ENCODE assay signal across 1 cellular context in genomic region chr3:170999737-171000242, GRCh38.
TF ChIP-seq lines count a peak whose summit lies in the region.

No MANE protein-coding gene starts in this region.

TF ChIP-seq in HepG2, 621 proteins besides CTCF, POLR2A, EP300 and RAD21 (continued from another document and continues in another):
- TF ChIP-seq ZBTB40 (IDR thresholded peaks at IDR 0.05) (no peak), ZBTB40 (CRISPR knock-in tag; IDR thresholded peaks at IDR 0.05) (no peak), SMARCE1 (IDR thresholded peaks at IDR 0.05; ENCODE audit: borderline replicate concordance) (no peak), TRIM24 (CRISPR knock-in tag; IDR thresholded peaks at IDR 0.05) (no peak), KAT8 (CRISPR knock-in tag; IDR thresholded peaks at IDR 0.05) (0 out of 2 replicates have a peak, but pooled peaks have one; percentile 40), ZFP37 (CRISPR knock-in tag; IDR thresholded peaks at IDR 0.05; ENCODE audit: borderline replicate concordance) (no peak), MATR3 (CRISPR knock-in tag; IDR thresholded peaks at IDR 0.05) (no peak), NONO (IDR thresholded peaks at IDR 0.05) (no peak), NONO (CRISPR knock-in tag; conservative IDR thresholded peaks at IDR 0.05) (no peak), GABPA (IDR thresholded peaks at IDR 0.05; ENCODE audit: low read depth, low read length) (no peak), GABPA (CRISPR knock-in tag; IDR thresholded peaks at IDR 0.05; ENCODE audit: low read depth) (0 out of 2 replicates have a peak, but pooled peaks have one; percentile 25), ZNF34 (CRISPR knock-in tag; IDR thresholded peaks at IDR 0.05; ENCODE audit: borderline replicate concordance) (no peak), MIER3 (CRISPR knock-in tag; IDR thresholded peaks at IDR 0.05; ENCODE audit: borderline replicate concordance) (0 out of 2 replicates have a peak, but pooled peaks have one; percentile 33), HOXA7 (CRISPR knock-in tag; IDR thresholded peaks at IDR 0.05) (no peak), ZNF572 (CRISPR knock-in tag; IDR thresholded peaks at IDR 0.05) (no peak), CEBPZ (IDR thresholded peaks at IDR 0.05; ENCODE audit: low read length) (no peak), ZGPAT (CRISPR knock-in tag; IDR thresholded peaks at IDR 0.05) (0 out of 2 replicates have a peak, but pooled peaks have one; percentile 25), PHF5A (CRISPR knock-in tag; IDR thresholded peaks at IDR 0.05; ENCODE audit: low read depth, unreplicated experiment) (no peak), ZNF709 (CRISPR knock-in tag; IDR thresholded peaks at IDR 0.05) (no peak), ZNF547 (CRISPR knock-in tag; IDR thresholded peaks at IDR 0.05) (no peak), HNF1B (CRISPR knock-in tag; IDR thresholded peaks at IDR 0.05) (no peak), PHF21A (CRISPR knock-in tag; IDR thresholded peaks at IDR 0.05) (no peak), DMAP1 (CRISPR knock-in tag; IDR thresholded peaks at IDR 0.05) (no peak), TCF7 (IDR thresholded peaks at IDR 0.05; ENCODE audit: low read depth) (peak; percentile 58; the same call in 1 of the 2 replicates), EED (CRISPR knock-in tag; IDR thresholded peaks at IDR 0.05) (no peak), ZNF549 (CRISPR knock-in tag; IDR thresholded peaks at IDR 0.05) (no peak), GATA4 (IDR thresholded peaks at IDR 0.05; ENCODE audit: borderline replicate concordance, low read depth) (no peak; the same call in 1 of the 2 replicates), ETS1 (CRISPR knock-in tag; IDR thresholded peaks at IDR 0.05) (no peak), ZIK1 (CRISPR knock-in tag; IDR thresholded peaks at IDR 0.05; ENCODE audit: borderline replicate concordance, low read depth) (no peak), GZF1 (CRISPR knock-in tag; IDR thresholded peaks at IDR 0.05) (no peak), ZNF354B (CRISPR knock-in tag; IDR thresholded peaks at IDR 0.05) (no peak), ZNF510 (CRISPR knock-in tag; IDR thresholded peaks at IDR 0.05; ENCODE audit: low read depth) (no peak), ZNF296 (CRISPR knock-in tag; conservative IDR thresholded peaks at IDR 0.05) (no peak), ZNF75D (CRISPR knock-in tag; IDR thresholded peaks at IDR 0.05; ENCODE audit: borderline replicate concordance) (no peak), ARID5B (CRISPR knock-in tag; IDR thresholded peaks at IDR 0.05) (peak; percentile 74; the same call in 1 of the 2 replicates), ZNF224 (CRISPR knock-in tag; IDR thresholded peaks at IDR 0.05) (no peak), RAD51 (IDR thresholded peaks at IDR 0.05; ENCODE audit: borderline replicate concordance) (no peak), MEIS2 (CRISPR knock-in tag; IDR thresholded peaks at IDR 0.05) (no peak), HHEX (CRISPR knock-in tag; IDR thresholded peaks at IDR 0.05) (no peak), ZNF503 (CRISPR knock-in tag; IDR thresholded peaks at IDR 0.05) (peak; percentile 54; the same call in 1 of the 2 replicates), ZNF160 (CRISPR knock-in tag; IDR thresholded peaks at IDR 0.05) (no peak), SAP130 (CRISPR knock-in tag; IDR thresholded peaks at IDR 0.05; ENCODE audit: low read depth) (peak; percentile 34), MAFF (IDR thresholded peaks at IDR 0.05; ENCODE audit: low read depth, low read length) (no peak)
